Comparison of ENCODE assay signal across 15 cellular contexts in genomic region chr7:102211590-102212550, GRCh38.
A peak's percentile ranks its signal among the peaks of the same experiment; 100 is the strongest.
DNase-seq lines count a peak whose midpoint lies in the region; ATAC-seq and TF ChIP-seq lines count a peak whose summit lies in the region.
"Had no signal": no experiment of that assay in that cellular context is flagged by ENCODE, and none has a peak within 500 bp of the region (broad histone marks: within the 10 kb centered on the region; RNA-seq: fewer than 3 reads in every experiment).

No MANE protein-coding gene starts in this region.

- no peak for TF ChIP-seq POLR2A in esophagus squamous epithelium (IDR thresholded peaks at IDR 0.05)

- no peak overlapping the region for H3K27ac ChIP-seq in colonic mucosa
- no peak overlapping the region for H3K27ac ChIP-seq in esophagus squamous epithelium
- H3K27ac ChIP-seq: BLaER1, thyroid gland had no signal

- no peaks in the 10 kb centered on the region for H3K36me3 ChIP-seq in colonic mucosa
- peaks cover 0 to 94% (median 0%) of the 10 kb centered on the region in 3 donors for H3K36me3 ChIP-seq in esophagus squamous epithelium

- no peak overlapping the region for H3K4me3 Mint-ChIP-seq in stimulated activated effector memory CD8-positive, alpha-beta T cell treated with anti-CD3 and anti-CD28 coated beads, Interleukin-12 subunit alpha, Interleukin-12 subunit beta, amount 100 ng/mL, for 72 hours
- H3K4me3 Mint-ChIP-seq: activated naive CD8-positive, alpha-beta T cell; naive thymus-derived CD8-positive, alpha-beta T cell had no signal

- no peaks in the 10 kb centered on the region for H3K9me3 Mint-ChIP-seq in stimulated activated effector memory CD8-positive, alpha-beta T cell treated with anti-CD3 and anti-CD28 coated beads, Interleukin-12 subunit alpha, Interleukin-12 subunit beta, amount 100 ng/mL, for 72 hours
- H3K9me3 Mint-ChIP-seq: naive thymus-derived CD8-positive, alpha-beta T cell had no signal

- H3K4me1 ChIP-seq in colonic mucosa (no peaks in the 10 kb centered on the region), esophagus squamous epithelium (no peaks in the 10 kb centered on the region)
- H3K4me1 ChIP-seq: BLaER1 had no signal

- H3K4me3 ChIP-seq in colonic mucosa (no peak overlapping the region), esophagus squamous epithelium (no peak overlapping the region)
- H3K4me3 ChIP-seq: BLaER1, thyroid gland had no signal

- no peaks in the 10 kb centered on the region for H3K27me3 ChIP-seq in colonic mucosa
- H3K27me3 ChIP-seq in esophagus squamous epithelium = no peaks in the 10 kb centered on the region
- H3K27me3 ChIP-seq: BLaER1, thyroid gland had no signal

- H3K27ac Mint-ChIP-seq in stimulated activated effector memory CD8-positive, alpha-beta T cell treated with anti-CD3 and anti-CD28 coated beads, Interleukin-12 subunit alpha, Interleukin-12 subunit beta, amount 100 ng/mL, for 72 hours = no peak overlapping the region
- H3K27ac Mint-ChIP-seq: activated naive CD8-positive, alpha-beta T cell; naive thymus-derived CD8-positive, alpha-beta T cell had no signal

- H3K36me3 Mint-ChIP-seq in stimulated activated effector memory CD8-positive, alpha-beta T cell treated with anti-CD3 and anti-CD28 coated beads, Interleukin-12 subunit alpha, Interleukin-12 subunit beta, amount 100 ng/mL, for 72 hours = peaks cover 11% of the 10 kb centered on the region

- intact Hi-C loops in colonic mucosa (cut with DNase I) (no loop called here), esophagus squamous epithelium (cut with DNase I) (no loop called here)

- H3K4me1 Mint-ChIP-seq in stimulated activated effector memory CD8-positive, alpha-beta T cell treated with anti-CD3 and anti-CD28 coated beads, Interleukin-12 subunit alpha, Interleukin-12 subunit beta, amount 100 ng/mL, for 72 hours = no peaks in the 10 kb centered on the region

- TF ChIP-seq CTCF in colonic mucosa (IDR thresholded peaks at IDR 0.05) (no peak), esophagus squamous epithelium (IDR thresholded peaks at IDR 0.05) (no peak)

- 88 to 91% methylated on average over 15 to 20 of the region's 22 CpGs for WGBS in esophagus squamous epithelium, 2 donors

- H3K9me3 ChIP-seq in colonic mucosa (no peaks in the 10 kb centered on the region), esophagus squamous epithelium (no peaks in the 10 kb centered on the region)
- H3K9me3 ChIP-seq: BLaER1, thyroid gland had no signal

- ATAC-seq in GM18868 (IDR thresholded peaks at IDR 0.05; ENCODE audit: unreplicated experiment) (peak; percentile 91), GM21515 (IDR thresholded peaks at IDR 0.05; ENCODE audit: unreplicated experiment) (peak; percentile 76), HG03159 (IDR thresholded peaks at IDR 0.05; ENCODE audit: unreplicated experiment) (peak; percentile 75), HG03135 (IDR thresholded peaks at IDR 0.05; ENCODE audit: unreplicated experiment) (no peak)
- ATAC-seq in stimulated activated effector memory CD8-positive, alpha-beta T cell treated with anti-CD3 and anti-CD28 coated beads, Interleukin-12 subunit alpha, Interleukin-12 subunit beta, amount 100 ng/mL, for 72 hours = peak; percentile 32
- ATAC-seq: naive thymus-derived CD8-positive, alpha-beta T cell had no signal

- no peak overlapping the region for H3K9ac ChIP-seq in colonic mucosa (ENCODE audit: low read depth in 2 of 2, low read length in 2 of 2)
- H3K9ac ChIP-seq: BLaER1 had no signal

- no peak for DNase-seq in stimulated activated effector memory CD8-positive, alpha-beta T cell treated with anti-CD3 and anti-CD28 coated beads, Interleukin-12 subunit alpha, Interleukin-12 subunit beta, amount 100 ng/mL, for 72 hours (ENCODE audit: low spot score in 2 of 2)
- no peak for DNase-seq in colonic mucosa
- no peak for DNase-seq in esophagus squamous epithelium (lab: John Stamatoyannopoulos, UW)
- DNase-seq: activated CD4-positive, alpha-beta T cell treated with anti-CD3 and anti-CD28 coated beads for 1 hour; naive thymus-derived CD8-positive, alpha-beta T cell; NCI-H187 treated with DMSO at 0.1 percent for 48 hours; NCI-H748 treated with DMSO at 0.1 percent for 48 hours; RPMI8226; thyroid gland had no signal
